11 cellular contexts compared by ENCODE assay signal in the genomic region with DNA sequence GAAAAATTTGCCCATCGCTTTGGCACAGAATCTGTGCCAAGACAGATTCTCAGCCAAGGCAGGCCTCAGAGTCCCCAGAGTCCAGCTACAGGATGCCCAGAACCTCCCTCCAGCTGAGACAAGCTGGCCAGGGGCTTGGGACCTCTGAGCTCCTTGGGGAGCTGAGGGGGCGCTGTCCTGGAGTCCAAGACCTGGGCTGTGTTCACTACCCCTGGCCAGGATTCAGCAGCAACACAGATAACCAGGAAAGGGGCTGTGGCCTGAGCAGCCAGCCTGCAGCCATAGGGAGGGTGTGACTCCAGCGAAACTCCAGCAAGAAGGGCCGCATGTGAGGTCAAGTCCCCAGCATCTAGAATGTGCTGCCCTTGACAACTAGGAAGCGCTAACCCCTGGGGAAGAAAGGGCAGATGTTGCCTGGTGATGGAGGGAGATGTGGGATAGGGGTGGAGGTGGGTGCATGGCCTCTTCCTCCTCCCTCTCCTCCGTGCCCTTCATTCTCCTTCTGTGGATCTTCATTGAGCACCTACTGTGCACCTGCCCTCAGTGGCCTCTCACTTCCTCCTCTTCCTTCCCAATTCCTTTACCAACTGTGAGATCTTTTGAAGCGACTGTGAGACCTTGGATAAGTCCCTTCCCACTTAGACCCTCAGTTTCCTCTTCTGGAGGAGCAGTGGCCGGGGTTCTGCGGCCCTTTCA. TPM values are rescaled to one million over a fixed set of nuclear protein-coding genes. Genes with fewer than 3 reads are reported as not detected.
A peak's percentile ranks its signal among the peaks of the same experiment; 100 is the strongest.
DNase-seq lines count a peak whose midpoint lies in the region; ATAC-seq and TF ChIP-seq lines count a peak whose summit lies in the region.
"Had no signal": no experiment of that assay in that cellular context is flagged by ENCODE, and none has a peak within 500 bp of the region (broad histone marks: within the 10 kb centered on the region; RNA-seq: fewer than 3 reads in every experiment).

No MANE protein-coding gene starts in this region.

- H3K4me1 Mint-ChIP-seq in activated CD4-positive, alpha-beta T cell treated with anti-CD3 and anti-CD28 coated beads, Interleukin-2, amount 10 ng/mL, durations not matched to agents 24 days and 14 days, result peaks cover 86% of the 10 kb centered on the region

- H3K27me3 ChIP-seq in ascending aorta (no peaks in the 10 kb centered on the region), right lobe of liver (no peaks in the 10 kb centered on the region), testis (no peaks in the 10 kb centered on the region)

- H3K36me3 ChIP-seq in ascending aorta (no peaks in the 10 kb centered on the region), right lobe of liver (no peaks in the 10 kb centered on the region), testis (ENCODE audit: low read depth, missing control alignments) (no peaks in the 10 kb centered on the region)

- TF ChIP-seq POLR2A in right lobe of liver (IDR thresholded peaks at IDR 0.05), result no peak
- no peak for TF ChIP-seq POLR2A in testis (IDR thresholded peaks at IDR 0.05)

- 58% methylated on average over 2 of the region's 9 CpGs for WGBS in right lobe of liver (ENCODE audit: insufficient coverage, low coverage, low lambda C conversion rate, missing lambda C conversion rate)
- 83 to 94% methylated on average over 7 to 9 of the region's 9 CpGs for WGBS in testis, 2 donors

- H3K27me3 Mint-ChIP-seq in activated CD4-positive, alpha-beta T cell treated with anti-CD3 and anti-CD28 coated beads, Interleukin-2, amount 10 ng/mL, durations not matched to agents 24 days and 14 days, result no peaks in the 10 kb centered on the region

- intact Hi-C loops in activated CD4-positive, alpha-beta T cell treated with anti-CD3 and anti-CD28 coated beads, Interleukin-2, amount 10 ng/mL, durations not matched to agents 24 days and 14 days (cut with micrococcal nuclease), result loop anchor here (1.0 to 5.0 kb wide), 3 partner anchors 7 to 382 kb away; partner anchors contain the start of genes ARID5A and DUSP2
- intact Hi-C loops in ascending aorta (cut with DNase I), result loop anchor here (5.0 kb wide), 2 partner anchors 177 to 322 kb away; partner anchors contain the start of gene STARD7
- intact Hi-C loops in right lobe of liver (cut with DNase I), result no loop called here
- intact Hi-C loops in testis (cut with DNase I; ENCODE audit: low total_unique reads), result no loop called here

- H3K27ac Mint-ChIP-seq in activated CD4-positive, alpha-beta T cell treated with anti-CD3 and anti-CD28 coated beads, Interleukin-2, amount 10 ng/mL, durations not matched to agents 24 days and 14 days, result peak overlapping the region; percentile 92
- H3K27ac Mint-ChIP-seq: WTC11 had no signal

- H3K4me1 ChIP-seq in ascending aorta (peaks cover 39 to 60% of the 10 kb centered on the region in 2 donors), right lobe of liver (peaks cover 0 to 5% (median 0%) of the 10 kb centered on the region in 4 donors), testis (peaks cover 36% of the 10 kb centered on the region)

- no peaks in the 10 kb centered on the region for H3K9me3 Mint-ChIP-seq in activated CD4-positive, alpha-beta T cell treated with anti-CD3 and anti-CD28 coated beads, Interleukin-2, amount 10 ng/mL, durations not matched to agents 24 days and 14 days
- H3K9me3 Mint-ChIP-seq: WTC11 had no signal

- H3K27ac ChIP-seq in ascending aorta, result peak overlapping the region; percentile 96 to 99
- peak overlapping the region in 2 of 3 donors; percentile 31 to 55 for H3K27ac ChIP-seq in right lobe of liver
- peak overlapping the region; percentile 81 to 84 for H3K27ac ChIP-seq in testis

- H3K36me3 Mint-ChIP-seq in activated CD4-positive, alpha-beta T cell treated with anti-CD3 and anti-CD28 coated beads, Interleukin-2, amount 10 ng/mL, durations not matched to agents 24 days and 14 days (ENCODE audit: low read depth), result no peaks in the 10 kb centered on the region
- H3K36me3 Mint-ChIP-seq: WTC11 had no signal

- DNase-seq in activated CD4-positive, alpha-beta T cell treated with anti-CD3 and anti-CD28 coated beads, Interleukin-2, amount 10 ng/mL, durations not matched to agents 24 days and 14 days, result no peak
- no peak for DNase-seq in activated CD4-positive, alpha-beta T cell treated with anti-CD3 and anti-CD28 coated beads, Interleukin-2, amount 50 U/mL, for 48 hours
- DNase-seq in ascending aorta (ENCODE audit: low spot score in 2 of 2), result peak; percentile 77 to 93
- peak in 1 of 3 donors; percentile 20 for DNase-seq in right lobe of liver
- DNase-seq in testis, result no peak
- DNase-seq in D341Med (ENCODE audit: low spot score), result no peak
- no peak for DNase-seq in NOMO-1 treated with DMSO at 0.1 percent for 48 hours (lab: John Stamatoyannopoulos, UW; ENCODE audit: unreplicated experiment)
- DNase-seq: GOT3, NCI-H748 treated with DMSO at 0.1 percent for 48 hours had no signal

- H3K4me3 Mint-ChIP-seq in activated CD4-positive, alpha-beta T cell treated with anti-CD3 and anti-CD28 coated beads, Interleukin-2, amount 10 ng/mL, durations not matched to agents 24 days and 14 days, result peak overlapping the region; percentile 79

- ATAC-seq in right lobe of liver (no peak), HG03521 (IDR thresholded peaks at IDR 0.05; ENCODE audit: unreplicated experiment) (no peak)
- ATAC-seq: WTC11 had no signal

- H3K4me3 ChIP-seq in ascending aorta (peak overlapping the region in 1 of 2 donors; percentile 25), right lobe of liver (no peak overlapping the region), testis (no peak overlapping the region)

- peak in 1 of 3 experiments; percentile 12 for TF ChIP-seq CTCF in ascending aorta (IDR thresholded peaks at IDR 0.05)
- TF ChIP-seq CTCF in right lobe of liver (IDR thresholded peaks at IDR 0.05), result no peak
- no peak for TF ChIP-seq CTCF in testis (IDR thresholded peaks at IDR 0.05)

- H3K9me3 ChIP-seq in ascending aorta, result no peaks in the 10 kb centered on the region
- H3K9me3 ChIP-seq in right lobe of liver, result no peaks in the 10 kb centered on the region
- H3K9me3 ChIP-seq in testis, result no peaks in the 10 kb centered on the region

RNA-seq across cellular contexts. Expression of gene ARID5A, which starts 7.7 kb away (rescaled TPM):
- total RNA-seq in activated CD4-positive, alpha-beta T cell treated with anti-CD3 and anti-CD28 coated beads, Interleukin-2, amount 10 ng/mL, durations not matched to agents 24 days and 14 days, result 214 and 229 TPM in 2 replicates
- total RNA-seq in ascending aorta (267 TPM), right lobe of liver (10 to 100 TPM; 13.2 to 23.1 (median 16.9) TPM), testis (10 to 100 TPM; 31.7 to 33.7 TPM)
- polyA plus RNA-seq in testis (ENCODE audit: insufficient read depth, low read depth, low replicate concordance), result 20.1 TPM

RNA-seq across cellular contexts. Expression of gene NEURL3, which starts 23.7 kb away (rescaled TPM):
- total RNA-seq in activated CD4-positive, alpha-beta T cell treated with anti-CD3 and anti-CD28 coated beads, Interleukin-2, amount 10 ng/mL, durations not matched to agents 24 days and 14 days, result 1.0 and 1.2 TPM in 2 replicates
- total RNA-seq in ascending aorta, result not detected
- total RNA-seq in right lobe of liver, result 1 to 10 TPM in 3 of 6 experiments, under 1 TPM in 3; 0.23 to 3.0 (median 1.4) TPM
- total RNA-seq in testis, result 1 to 10 TPM; 1.3 to 1.7 TPM
- polyA plus RNA-seq in testis (ENCODE audit: insufficient read depth, low read depth, low replicate concordance), result 0.78 TPM
- total RNA-seq: WTC11 had no signal

Comparison
In these comparisons a context has a peak if more than half of its experiments do, and no peak if none do; other contexts are left out.
1. DNase-seq: peak in ascending aorta (2 of 2); none in activated CD4-positive, alpha-beta T cell treated with anti-CD3 and anti-CD28 coated beads, Interleukin-2, amount 10 ng/mL, durations not matched to agents 24 days and 14 days (single experiment), activated CD4-positive, alpha-beta T cell treated with anti-CD3 and anti-CD28 coated beads, Interleukin-2, amount 50 U/mL, for 48 hours (0 of 2), testis (single experiment), D341Med (single experiment) and NOMO-1 treated with DMSO at 0.1 percent for 48 hours (single experiment).
2. H3K27ac ChIP-seq: peak in every context shown above with its lines; median percentile 98 in ascending aorta; 82 in testis; 43 in right lobe of liver.
3. intact Hi-C loops: an anchor here in activated CD4-positive, alpha-beta T cell treated with anti-CD3 and anti-CD28 coated beads, Interleukin-2, amount 10 ng/mL, durations not matched to agents 24 days and 14 days (1.0 to 5.0 kb wide) and ascending aorta (5.0 kb wide); none called in right lobe of liver and testis.